In genomic region chr15:90691982-90692773, GRCh38 we compare ENCODE assay signal across 14 cellular contexts. TPM values are rescaled to one million over a fixed set of nuclear protein-coding genes. Genes with fewer than 3 reads are reported as not detected.
DNase-seq lines count a peak whose midpoint lies in the region; ATAC-seq and TF ChIP-seq lines count a peak whose summit lies in the region.
"Had no signal": no experiment of that assay in that cellular context is flagged by ENCODE, and none has a peak within 500 bp of the region (broad histone marks: within the 10 kb centered on the region; RNA-seq: fewer than 3 reads in every experiment).

No MANE protein-coding gene starts in this region.

- no peaks in the 10 kb centered on the region for H3K36me3 Mint-ChIP-seq in stimulated activated memory B cell treated with anti-CD40 and anti-IgM and Interleukin-4, amounts not matched to agents 10 μg/mL and 1 μg/mL and 100 μg/mL, for 72 hours
- H3K36me3 Mint-ChIP-seq in chondrocyte (ENCODE audit: low read depth) (no peaks in the 10 kb centered on the region), type B pancreatic cell (no peaks in the 10 kb centered on the region)

- ATAC-seq in GM18868 (IDR thresholded peaks at IDR 0.05; ENCODE audit: unreplicated experiment) (peak; percentile 65), GM21723 (IDR thresholded peaks at IDR 0.05; ENCODE audit: unreplicated experiment) (peak; percentile 54), HG03342 (IDR thresholded peaks at IDR 0.05; ENCODE audit: unreplicated experiment) (peak; percentile 60)
- ATAC-seq in stimulated activated memory B cell treated with anti-CD40 and anti-IgM and Interleukin-4, amounts not matched to agents 10 μg/mL and 1 μg/mL and 100 μg/mL, for 72 hours = no peak

- no peaks in the 10 kb centered on the region for H3K27me3 Mint-ChIP-seq in stimulated activated memory B cell treated with anti-CD40 and anti-IgM and Interleukin-4, amounts not matched to agents 10 μg/mL and 1 μg/mL and 100 μg/mL, for 72 hours
- no peaks in the 10 kb centered on the region for H3K27me3 Mint-ChIP-seq in chondrocyte (ENCODE audit: low read depth)
- no peaks in the 10 kb centered on the region for H3K27me3 Mint-ChIP-seq in type B pancreatic cell

- H3K4me3 Mint-ChIP-seq in stimulated activated memory B cell treated with anti-CD40 and anti-IgM and Interleukin-4, amounts not matched to agents 10 μg/mL and 1 μg/mL and 100 μg/mL, for 72 hours = no peak overlapping the region
- H3K4me3 Mint-ChIP-seq in chondrocyte (ENCODE audit: unreplicated experiment) = no peak overlapping the region
- H3K4me3 Mint-ChIP-seq in type B pancreatic cell = no peak overlapping the region
- H3K4me3 Mint-ChIP-seq: IgD-negative memory B cell had no signal

- H3K27ac Mint-ChIP-seq in stimulated activated memory B cell treated with anti-CD40 and anti-IgM and Interleukin-4, amounts not matched to agents 10 μg/mL and 1 μg/mL and 100 μg/mL, for 72 hours = no peak overlapping the region
- H3K27ac Mint-ChIP-seq in chondrocyte (ENCODE audit: unreplicated experiment) (no peak overlapping the region), type B pancreatic cell (no peak overlapping the region)
- H3K27ac Mint-ChIP-seq: IgD-negative memory B cell had no signal

- no peak for TF ChIP-seq CTCF in GM10266 (IDR thresholded peaks at IDR 0.05; ENCODE audit: control insufficient read depth, insufficient read depth, low read depth, missing control alignments)
- no peak for TF ChIP-seq CTCF in chondrocyte (IDR thresholded peaks at IDR 0.05)
- TF ChIP-seq CTCF in type B pancreatic cell (conservative IDR thresholded peaks at IDR 0.05) = no peak

- DNase-seq in GM10266 (ENCODE audit: extremely low spot score) (peak; percentile 53), chondrocyte (ENCODE audit: low spot score) (no peak), type B pancreatic cell (ENCODE audit: extremely low spot score, unreplicated experiment) (no peak)
- DNase-seq in activated CD8-positive, alpha-beta memory T cell treated with anti-CD3 and anti-CD28 coated beads, Interleukin-2, amount 50 U/mL, for 48 hours = no peak
- DNase-seq: activated CD8-positive, alpha-beta memory T cell treated with anti-CD3 and anti-CD28 coated beads, Interleukin-2, amount 50 U/mL, for 4 hours; midbrain; occipital lobe; stimulated activated naive CD4-positive, alpha-beta T cell treated with Interleukin-2 at 50 U/mL for 16 hours; uterus had no signal

- H3K9me3 Mint-ChIP-seq in stimulated activated memory B cell treated with anti-CD40 and anti-IgM and Interleukin-4, amounts not matched to agents 10 μg/mL and 1 μg/mL and 100 μg/mL, for 72 hours = no peaks in the 10 kb centered on the region
- H3K9me3 Mint-ChIP-seq in chondrocyte (ENCODE audit: low read depth) (peaks cover 4% of the 10 kb centered on the region), type B pancreatic cell (no peaks in the 10 kb centered on the region)

- H3K4me1 Mint-ChIP-seq in stimulated activated memory B cell treated with anti-CD40 and anti-IgM and Interleukin-4, amounts not matched to agents 10 μg/mL and 1 μg/mL and 100 μg/mL, for 72 hours = peaks cover 5% of the 10 kb centered on the region
- H3K4me1 Mint-ChIP-seq in chondrocyte (ENCODE audit: low read depth) = peaks cover 9% of the 10 kb centered on the region
- H3K4me1 Mint-ChIP-seq in type B pancreatic cell (ENCODE audit: unreplicated experiment) = no peaks in the 10 kb centered on the region

RNA-seq across cellular contexts. Expression of gene BLM, which starts 25.0 kb away (rescaled TPM):
- total RNA-seq in chondrocyte (2.3 to 4.1 TPM (median 3.5 TPM) in 3 replicates), type B pancreatic cell (ENCODE audit: low replicate concordance) (8.5 and 21.5 TPM in 2 replicates)
